ENCODE assay signal across 9 cellular contexts in the genomic region with DNA sequence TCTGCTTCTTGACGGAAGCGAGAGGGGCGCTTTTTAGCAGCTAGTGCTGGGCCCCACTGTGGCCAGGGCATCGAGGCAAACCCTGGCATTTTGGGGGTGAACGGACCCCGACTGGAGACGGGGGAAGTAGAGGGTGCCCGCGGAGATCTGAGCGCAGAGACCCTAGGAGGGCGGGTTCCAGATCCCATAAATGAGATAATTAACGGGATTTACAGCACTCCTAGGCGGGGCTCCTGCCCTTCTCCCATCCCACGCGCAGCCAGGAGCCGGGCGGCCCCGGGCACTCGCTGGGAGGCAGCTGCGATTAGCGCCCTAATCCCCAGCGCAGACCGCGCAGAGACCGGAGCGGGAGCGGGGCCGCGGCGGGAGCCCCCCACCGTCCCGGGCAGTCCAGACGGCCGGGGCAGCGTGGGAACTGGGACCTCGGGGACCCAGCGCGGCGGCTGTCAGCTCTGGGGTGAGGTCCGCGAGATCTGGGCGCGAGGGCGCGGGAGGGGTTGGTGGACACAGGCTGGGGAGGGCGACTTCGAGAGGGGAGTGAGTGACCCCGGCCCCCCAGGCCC. TPM values are rescaled to one million over a fixed set of nuclear protein-coding genes. Genes with fewer than 3 reads are reported as not detected.
DNase-seq lines count a peak whose midpoint lies in the region; TF ChIP-seq lines count a peak whose summit lies in the region.
"Had no signal": no experiment of that assay in that cellular context is flagged by ENCODE, and none has a peak within 500 bp of the region (broad histone marks: within the 10 kb centered on the region; RNA-seq: fewer than 3 reads in every experiment).

No MANE protein-coding gene starts in this region.

- H3K27me3 ChIP-seq in NT2/D1 (ENCODE audit: insufficient read depth, insufficient read length), result peaks cover 35% of the 10 kb centered on the region
- no peaks in the 10 kb centered on the region for H3K27me3 ChIP-seq in ovary

- H3K4me3 ChIP-seq in NT2/D1 (ENCODE audit: insufficient read length, low read depth) (peak overlapping the region; percentile 76), fibroblast of pulmonary artery (replicated peaks; ENCODE audit: low read depth, low read length) (peak overlapping the region; percentile 64), ovary (peak overlapping the region; percentile 88)

- TF ChIP-seq POLR2A in ovary (IDR thresholded peaks at IDR 0.05), result no peak

- peak overlapping the region; percentile 80 for H3K9ac ChIP-seq in NT2/D1 (ENCODE audit: insufficient read length, low read depth)

- no peak for TF ChIP-seq EP300 in ovary (IDR thresholded peaks at IDR 0.05)

- intact Hi-C loops in ovary (cut with DNase I), result no loop called here

- H3K4me1 ChIP-seq in NT2/D1 (ENCODE audit: insufficient read depth, insufficient read length) (peaks cover 4% of the 10 kb centered on the region), ovary (ENCODE audit: insufficient read depth) (peaks cover 11% of the 10 kb centered on the region)

- in situ Hi-C loops in Caki2 (cut with HindIII; ENCODE audit: low pct_unique_long_range_greater_than_20kb, low sequenced_read_pairs), result no loop called here

- no peaks in the 10 kb centered on the region for H3K36me3 ChIP-seq in NT2/D1 (ENCODE audit: insufficient read depth, insufficient read length, low read length)
- no peaks in the 10 kb centered on the region for H3K36me3 ChIP-seq in ovary

- TF ChIP-seq CTCF in fibroblast of pulmonary artery (IDR thresholded peaks at IDR 0.05; ENCODE audit: low read length, missing control alignments) (no peak), ovary (IDR thresholded peaks at IDR 0.05) (no peak)

- H3K27ac ChIP-seq in ovary, result peak overlapping the region; percentile 56 to 58
- H3K27ac ChIP-seq: HL-60 had no signal

- 6 to 9% (median 8%) methylated on average over 33 to 48 of the region's 48 CpGs for WGBS in ovary, 3 donors

- DNase-seq in Caki2 (ENCODE audit: low read depth) (peak; percentile 40), NT2/D1 (ENCODE audit: low read depth, low spot score) (no peak), fibroblast of pulmonary artery (ENCODE audit: low read depth) (no peak), ovary (peak in 4 of 5 donors; percentile 15 to 54 (median 40)), NCI-H748 treated with DMSO at 0.1 percent for 48 hours (lab: John Stamatoyannopoulos, UW) (no peak), SHP77 treated with DMSO at 0.1 percent for 48 hours (lab: John Stamatoyannopoulos, UW) (no peak), GM19238 (ENCODE audit: insufficient read length, low spot score) (no peak), NCI-H2171 treated with DMSO at 0.1 percent for 48 hours (lab: John Stamatoyannopoulos, UW) (no peak)

- no peaks in the 10 kb centered on the region for H3K9me3 ChIP-seq in NT2/D1 (ENCODE audit: insufficient read depth, low read length)
- H3K9me3 ChIP-seq in ovary, result no peaks in the 10 kb centered on the region

RNA-seq across cellular contexts. Expression of a gene that starts 0.7 kb away (rescaled TPM):
- total RNA-seq in Caki2 (2014; rRNA removed; shearing (Covaris generic); ENCODE audit: low replicate concordance), result 20.9 and 23.5 TPM in 2 replicates
- 10 to 100 TPM; 10.4 to 46.5 (median 23.8) TPM for total RNA-seq in ovary
- 10 to 100 TPM; 10.0 to 71.7 TPM for polyA plus RNA-seq in ovary

Comparison
In these comparisons a context has a peak if more than half of its experiments do, and no peak if none do; other contexts are left out.
1. DNase-seq: peak in Caki2 (single experiment) and ovary (4 of 5); none in NT2/D1 (single experiment), fibroblast of pulmonary artery (single experiment), NCI-H748 treated with DMSO at 0.1 percent for 48 hours (single experiment), SHP77 treated with DMSO at 0.1 percent for 48 hours (single experiment), GM19238 (single experiment) and NCI-H2171 treated with DMSO at 0.1 percent for 48 hours (single experiment).
2. Peak in every context shown above with its lines, with median percentiles within 50 percentile points of each other: H3K4me3 ChIP-seq.